Comparison of ENCODE assay signal across 19 cellular contexts in the genomic region with DNA sequence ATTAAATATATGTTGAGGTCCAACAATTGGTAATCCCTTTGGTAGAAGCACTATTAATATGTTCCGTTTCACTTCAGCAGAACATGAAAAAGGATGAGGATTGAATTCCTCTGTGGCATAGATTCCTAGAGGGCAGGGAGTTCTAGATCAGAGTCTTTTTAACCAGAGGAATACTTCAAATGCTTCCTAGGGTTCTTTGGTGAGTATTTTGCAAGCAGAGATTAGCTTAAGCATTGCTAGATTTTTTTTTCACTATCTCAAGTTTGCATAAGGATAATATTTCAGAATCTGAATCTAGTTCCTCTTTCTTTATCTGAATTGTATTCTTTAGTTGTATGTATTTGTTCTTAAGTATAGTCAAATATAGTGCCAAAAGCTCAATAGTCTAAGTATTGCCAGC.
DNase-seq lines count a peak whose midpoint lies in the region; ATAC-seq lines count a peak whose summit lies in the region.
"Had no signal": no experiment of that assay in that cellular context is flagged by ENCODE, and none has a peak within 500 bp of the region (broad histone marks: within the 10 kb centered on the region; RNA-seq: fewer than 3 reads in every experiment).

No MANE protein-coding gene starts in this region.

- H3K4me3 ChIP-seq in Karpas-422 (ENCODE audit: low read length) (no peak overlapping the region), adipocyte (ENCODE audit: low read length) (no peak overlapping the region)

- DNase-seq in Karpas-422 (peak; percentile 62), MV-4-11 (lab: John Stamatoyannopoulos, UW) (peak; percentile 18), adipocyte (ENCODE audit: low read depth) (peak; percentile 56), iris pigment epithelial cell (ENCODE audit: low read depth) (peak; percentile 64), COLO668 (lab: John Stamatoyannopoulos, UW; ENCODE audit: unreplicated experiment) (no peak), NCI-H748 (lab: John Stamatoyannopoulos, UW; ENCODE audit: unreplicated experiment) (no peak)
- DNase-seq: ACHN; BE2C; C1 segment of cervical spinal cord; Caco-2; CD4-positive, CD25-positive, alpha-beta regulatory T cell; CD8-positive, alpha-beta memory T cell; GDM1; GOT3; H7; HFFc6 had no signal

- no peaks in the 10 kb centered on the region for H3K36me3 ChIP-seq in Karpas-422 (ENCODE audit: insufficient read depth, low read length)
- H3K36me3 ChIP-seq in adipocyte (ENCODE audit: control insufficient read depth, insufficient read depth, low read length, severe bottlenecking): no peaks in the 10 kb centered on the region
- H3K36me3 ChIP-seq: BE2C had no signal

- H3K4me1 ChIP-seq in Karpas-422 (ENCODE audit: low read length) (peaks cover 34% of the 10 kb centered on the region), adipocyte (ENCODE audit: control insufficient read depth, insufficient read depth, low read length) (peaks cover 11% of the 10 kb centered on the region)
- H3K4me1 ChIP-seq: BE2C, Caco-2 had no signal

- peak overlapping the region; percentile 50 for H3K4me2 ChIP-seq in Karpas-422 (ENCODE audit: low read depth, low read length, poor library complexity, severe bottlenecking)

- no peaks in the 10 kb centered on the region for H3K79me2 ChIP-seq in Karpas-422 (ENCODE audit: low read length)

- H3K27ac ChIP-seq in Karpas-422 (ENCODE audit: low read length): no peak overlapping the region

- H3K27me3 ChIP-seq in Karpas-422 (ENCODE audit: low read length) (no peaks in the 10 kb centered on the region), adipocyte (replicated peaks; ENCODE audit: control insufficient read depth, insufficient read depth, low read length) (no peaks in the 10 kb centered on the region)
- H3K27me3 ChIP-seq: BE2C had no signal

- no peaks in the 10 kb centered on the region for H4K20me1 ChIP-seq in Karpas-422 (ENCODE audit: insufficient read depth, low read depth, low read length)

- no peak overlapping the region for H2AFZ ChIP-seq in Karpas-422 (ENCODE audit: low read length)

- no peak for ATAC-seq in HG02870 (IDR thresholded peaks at IDR 0.05; ENCODE audit: unreplicated experiment)
- ATAC-seq: HCT116, HepG2 had no signal

- H3K9me3 ChIP-seq in Karpas-422 (ENCODE audit: low read length): no peaks in the 10 kb centered on the region
- no peaks in the 10 kb centered on the region for H3K9me3 ChIP-seq in adipocyte (ENCODE audit: control insufficient read depth, low read length)
- H3K9me3 ChIP-seq: BE2C, Caco-2 had no signal

- no peak overlapping the region for H3K9ac ChIP-seq in Karpas-422 (ENCODE audit: low read length)
- H3K9ac ChIP-seq in adipocyte (ENCODE audit: low read length): no peak overlapping the region

- H3K9me2 ChIP-seq in Karpas-422 (replicated peaks; ENCODE audit: insufficient read depth, low read length): no peaks in the 10 kb centered on the region

Comparison
In these comparisons a context has a peak if more than half of its experiments do, and no peak if none do; other contexts are left out.
1. DNase-seq: peak in Karpas-422 (single experiment), MV-4-11 (single experiment), adipocyte (single experiment) and iris pigment epithelial cell (single experiment); none in COLO668 (single experiment) and NCI-H748 (single experiment).